8 cellular contexts compared by ENCODE assay signal in genomic region chr5:58459276-58459859, GRCh38. TPM values are rescaled to one million over a fixed set of nuclear protein-coding genes. Genes with fewer than 3 reads are reported as not detected.
DNase-seq lines count a peak whose midpoint lies in the region; ATAC-seq and TF ChIP-seq lines count a peak whose summit lies in the region.

No MANE protein-coding gene starts in this region.

- H3K4me2 ChIP-seq in HCT116 (ENCODE audit: low read length) = peak overlapping the region; percentile 70

- peak overlapping the region; percentile 88 for H3K9ac ChIP-seq in HCT116 (ENCODE audit: low read length)

- POLR2A ChIA-PET in HCT116 (lab: Charles Lee) = interaction anchor here (0.6 to 2.4 kb wide), 18 partner anchors 8 to 1161 kb away, joined by 3 to 19 read pairs (median 3); no protein-coding TSS in a partner anchor

- H3K27me3 Mint-ChIP-seq in central memory CD8-positive, alpha-beta T cell = peaks cover 28% of the 10 kb centered on the region

- H4K20me1 ChIP-seq in HCT116 (ENCODE audit: insufficient read depth) = peaks cover 29% of the 10 kb centered on the region; the same call in 1 of the 2 replicates

- TF ChIP-seq CTCF in HCT116 (IDR thresholded peaks at IDR 0.05 in 2 of 3, conservative IDR thresholded peaks at IDR 0.05 in 1 of 3; ENCODE audit: borderline replicate concordance in 1 of 3, insufficient read depth in 1 of 3, low read depth in 2 of 3, low read length in 2 of 3) (no peak), RWPE2 (IDR thresholded peaks at IDR 0.05; ENCODE audit: poor library complexity, severe bottlenecking) (no peak)

- H3K27ac ChIP-seq in HCT116 (ENCODE audit: low read depth, low read length) (peak overlapping the region; percentile 92), RWPE2 (ENCODE audit: poor library complexity, severe bottlenecking) (peak overlapping the region; percentile 82)

- no peaks in the 10 kb centered on the region for H3K27me3 ChIP-seq in HCT116 (ENCODE audit: insufficient read depth, low read length)
- H3K27me3 ChIP-seq in RWPE2 (ENCODE audit: insufficient read depth, poor library complexity, severe bottlenecking) = no peaks in the 10 kb centered on the region

- H2AFZ ChIP-seq in HCT116 (ENCODE audit: low read depth, low read length, poor library complexity, severe bottlenecking) = no peak overlapping the region

- H3K4me1 ChIP-seq in HCT116 (ENCODE audit: control insufficient read depth in 1 of 2, insufficient read depth in 2 of 2, low read length in 2 of 2) (peaks cover 8 to 45% of the 10 kb centered on the region in 2 experiments), RWPE2 (ENCODE audit: insufficient read depth, poor library complexity, severe bottlenecking) (peaks cover 34% of the 10 kb centered on the region)

- no peak for TF ChIP-seq POLR2A in HCT116 (IDR thresholded peaks at IDR 0.05; ENCODE audit: borderline replicate concordance, extremely low read depth, insufficient read depth, insufficient read length)

- no TSS peak for BruUV-seq in HCT116 (replicated peaks; lab: Mats Ljungman, UMichigan)

- no peak for TF ChIP-seq RAD21 in HCT116 (IDR thresholded peaks at IDR 0.05; ENCODE audit: low read depth)

- H3K4me1 Mint-ChIP-seq in central memory CD8-positive, alpha-beta T cell = peaks cover 14% of the 10 kb centered on the region

- RAD21 ChIA-PET in HCT116 (lab: Charles Lee; ENCODE audit: low non-redundant PET in 1 of 2, low total read pairs in 2 of 2, uncharacterized antibody in 2 of 2, unreplicated experiment in 2 of 2) = interaction anchor here (1.4 to 2.2 kb wide), 5 partner anchors 569 to 680 kb away, joined by 3 to 14 read pairs (median 9); no protein-coding TSS in a partner anchor

- DNase-seq in COR-L47 (lab: John Stamatoyannopoulos, UW) = peak; percentile 38
- DNase-seq in HCT116 (ENCODE audit: low read depth, low spot score) = no peak
- peak; percentile 65 for DNase-seq in RWPE2 (ENCODE audit: low spot score)
- peak in 1 of 2 donors; percentile 14 for DNase-seq in central memory CD8-positive, alpha-beta T cell (ENCODE audit: low spot score in 2 of 2)
- DNase-seq in left kidney (ENCODE audit: low read depth, low spot score) = peak; percentile 81
- peak; percentile 21 for DNase-seq in stimulated activated naive CD8-positive, alpha-beta T cell treated with anti-CD3 and anti-CD28 coated beads, Interleukin-15, Interleukin-2, amounts not matched to agents 100 U/mL and 50 U/mL, for 24 hours
- no peak for DNase-seq in cerebellar nuclear complex (lab: John Stamatoyannopoulos, UW)
- DNase-seq in NCI-H2107 (lab: John Stamatoyannopoulos, UW) = no peak

- H3K4me3 Mint-ChIP-seq in central memory CD8-positive, alpha-beta T cell = peak overlapping the region; percentile 76

- intact Hi-C loops in HCT116 (cut with micrococcal nuclease) = no loop called here

- no peaks in the 10 kb centered on the region for H3K9me2 ChIP-seq in HCT116 (ENCODE audit: insufficient read depth)

- H3K79me2 ChIP-seq in HCT116 (ENCODE audit: insufficient read depth, low read length) = peaks cover 55% of the 10 kb centered on the region

- ATAC-seq in HCT116 (peak; percentile 1), RWPE2 (ENCODE audit: low read depth) (0 out of 3 replicates have a peak, but pooled peaks have one; percentile 3)
- ATAC-seq in central memory CD8-positive, alpha-beta T cell (replicated peaks; ENCODE audit: extremely low read depth, poor library complexity, severe bottlenecking) = no peak
- ATAC-seq in stimulated activated naive CD8-positive, alpha-beta T cell treated with anti-CD3 and anti-CD28 coated beads, Interleukin-15, Interleukin-2, amounts not matched to agents 100 U/mL and 50 U/mL, for 24 hours = no peak

- H3K9me3 Mint-ChIP-seq in central memory CD8-positive, alpha-beta T cell = no peaks in the 10 kb centered on the region

- H3K9me3 ChIP-seq in HCT116 (ENCODE audit: control insufficient read depth in 1 of 2, insufficient read depth in 1 of 2, low read depth in 1 of 2, low read length in 2 of 2) = no peaks in the 10 kb centered on the region
- H3K9me3 ChIP-seq in RWPE2 (ENCODE audit: severe bottlenecking) = no peaks in the 10 kb centered on the region

- H3K36me3 ChIP-seq in HCT116 (ENCODE audit: control insufficient read depth in 1 of 2, insufficient read depth in 2 of 2, low read length in 2 of 2) = peaks cover 38 to 42% of the 10 kb centered on the region in 2 experiments
- peaks cover 53% of the 10 kb centered on the region for H3K36me3 ChIP-seq in RWPE2 (ENCODE audit: low read depth)

- peak overlapping the region; percentile 78 for H3K27ac Mint-ChIP-seq in central memory CD8-positive, alpha-beta T cell (ENCODE audit: low read depth)

- H3K4me3 ChIP-seq in HCT116 (replicated peaks in 1 of 2; ENCODE audit: low read depth in 1 of 2, low read length in 2 of 2) (peak overlapping the region; percentile 82), RWPE2 (ENCODE audit: severe bottlenecking) (peak overlapping the region; percentile 91)

- H3K36me3 Mint-ChIP-seq in central memory CD8-positive, alpha-beta T cell (ENCODE audit: insufficient read depth) = peaks cover 9% of the 10 kb centered on the region

- CTCF ChIA-PET in HCT116 (lab: Charles Lee) = interaction anchor here (1.0 to 4.5 kb wide), 11 partner anchors 569 to 1162 kb away, joined by 3 to 88 read pairs (median 10); no protein-coding TSS in a partner anchor

TF ChIP-seq in HCT116, 20 proteins besides CTCF, POLR2A, EP300 and RAD21:
- TF ChIP-seq YY1 (IDR thresholded peaks at IDR 0.05; ENCODE audit: extremely low read depth, insufficient replicate concordance, low read depth, low read length) = no peak
- TF ChIP-seq, protein P1, sequence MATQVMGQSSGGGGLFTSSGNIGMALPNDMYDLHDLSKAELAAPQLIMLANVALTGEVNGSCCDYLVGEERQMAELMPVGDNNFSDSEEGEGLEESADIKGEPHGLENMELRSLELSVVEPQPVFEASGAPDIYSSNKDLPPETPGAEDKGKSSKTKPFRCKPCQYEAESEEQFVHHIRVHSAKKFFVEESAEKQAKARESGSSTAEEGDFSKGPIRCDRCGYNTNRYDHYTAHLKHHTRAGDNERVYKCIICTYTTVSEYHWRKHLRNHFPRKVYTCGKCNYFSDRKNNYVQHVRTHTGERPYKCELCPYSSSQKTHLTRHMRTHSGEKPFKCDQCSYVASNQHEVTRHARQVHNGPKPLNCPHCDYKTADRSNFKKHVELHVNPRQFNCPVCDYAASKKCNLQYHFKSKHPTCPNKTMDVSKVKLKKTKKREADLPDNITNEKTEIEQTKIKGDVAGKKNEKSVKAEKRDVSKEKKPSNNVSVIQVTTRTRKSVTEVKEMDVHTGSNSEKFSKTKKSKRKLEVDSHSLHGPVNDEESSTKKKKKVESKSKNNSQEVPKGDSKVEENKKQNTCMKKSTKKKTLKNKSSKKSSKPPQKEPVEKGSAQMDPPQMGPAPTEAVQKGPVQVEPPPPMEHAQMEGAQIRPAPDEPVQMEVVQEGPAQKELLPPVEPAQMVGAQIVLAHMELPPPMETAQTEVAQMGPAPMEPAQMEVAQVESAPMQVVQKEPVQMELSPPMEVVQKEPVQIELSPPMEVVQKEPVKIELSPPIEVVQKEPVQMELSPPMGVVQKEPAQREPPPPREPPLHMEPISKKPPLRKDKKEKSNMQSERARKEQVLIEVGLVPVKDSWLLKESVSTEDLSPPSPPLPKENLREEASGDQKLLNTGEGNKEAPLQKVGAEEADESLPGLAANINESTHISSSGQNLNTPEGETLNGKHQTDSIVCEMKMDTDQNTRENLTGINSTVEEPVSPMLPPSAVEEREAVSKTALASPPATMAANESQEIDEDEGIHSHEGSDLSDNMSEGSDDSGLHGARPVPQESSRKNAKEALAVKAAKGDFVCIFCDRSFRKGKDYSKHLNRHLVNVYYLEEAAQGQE (IDR thresholded peaks at IDR 0.05; ENCODE audit: low read depth) = no peak
TF ChIP-seq in HCT116: peak in this region for 0.

RNA-seq across cellular contexts. Expression of gene PLK2, which starts 0.5 kb away (rescaled TPM):
- 54.6 TPM for total RNA-seq in HCT116 (2021; ENCODE audit: unreplicated experiment)
- polyA plus RNA-seq in HCT116 (2012) = 48.4 and 89.4 TPM in 2 replicates

RNA-seq across cellular contexts. Expression of gene GAPT, which starts 31.9 kb away (rescaled TPM):
- not detected for total RNA-seq in HCT116 (2021; ENCODE audit: unreplicated experiment)
- polyA plus RNA-seq in HCT116 (2012) = not detected in 2 replicates

Comparison
In these comparisons a context has a peak if more than half of its experiments do, and no peak if none do; other contexts are left out.
1. DNase-seq: peak in COR-L47 (single experiment), RWPE2 (single experiment), left kidney (single experiment) and stimulated activated naive CD8-positive, alpha-beta T cell treated with anti-CD3 and anti-CD28 coated beads, Interleukin-15, Interleukin-2, amounts not matched to agents 100 U/mL and 50 U/mL, for 24 hours (single experiment); none in HCT116 (single experiment), cerebellar nuclear complex (0 of 2) and NCI-H2107 (single experiment).
2. ATAC-seq: peak in HCT116 (single experiment) and RWPE2 (single experiment); none in central memory CD8-positive, alpha-beta T cell (single experiment) and stimulated activated naive CD8-positive, alpha-beta T cell treated with anti-CD3 and anti-CD28 coated beads, Interleukin-15, Interleukin-2, amounts not matched to agents 100 U/mL and 50 U/mL, for 24 hours (single experiment).